ENCODE assay signal across 8 cellular contexts in genomic region chr1:172443666-172444453, GRCh38. TPM values are rescaled to one million over a fixed set of nuclear protein-coding genes. Genes with fewer than 3 reads are reported as not detected.
DNase-seq lines count a peak whose midpoint lies in the region; ATAC-seq and TF ChIP-seq lines count a peak whose summit lies in the region.

Gene PIGC, minus strand, starts transcription at chr1:172444069. Its CDS starts 1,447 bp downstream, at chr1:172442622.

- peaks cover 33% of the 10 kb centered on the region for H3K4me1 Mint-ChIP-seq in activated naive CD8-positive, alpha-beta T cell treated with anti-CD3 and anti-CD28 coated beads, Interleukin-2, amount 50 U/mL, for 24 hours

- TF ChIP-seq CTCF in GM12874 (IDR thresholded peaks at IDR 0.05; ENCODE audit: insufficient read depth, low read depth, low read length) = peak; percentile 91
- TF ChIP-seq CTCF in heart right ventricle (IDR thresholded peaks at IDR 0.05) = peak; percentile 78 to 97 (median 87)
- TF ChIP-seq CTCF in upper lobe of left lung (IDR thresholded peaks at IDR 0.05) = peak; percentile 81 to 92 (median 90)

- H3K9me3 Mint-ChIP-seq in activated naive CD8-positive, alpha-beta T cell treated with anti-CD3 and anti-CD28 coated beads, Interleukin-2, amount 50 U/mL, for 24 hours = no peaks in the 10 kb centered on the region

- H3K27me3 ChIP-seq in heart right ventricle (no peaks in the 10 kb centered on the region), upper lobe of left lung (no peaks in the 10 kb centered on the region)

- no peaks in the 10 kb centered on the region for H3K27me3 Mint-ChIP-seq in activated naive CD8-positive, alpha-beta T cell treated with anti-CD3 and anti-CD28 coated beads, Interleukin-2, amount 50 U/mL, for 24 hours

- intact Hi-C loops in heart right ventricle (cut with DNase I) (loop anchor here in 4 of 10 donors (5.0 to 10.0 kb wide), 4 partner anchors 352 to 649 kb away; no protein-coding TSS in a partner anchor), posterior cingulate gyrus (cut with DNase I) (loop anchor here (1.0 to 2.0 kb wide), 2 partner anchors 89 to 442 kb away; partner anchors contain the start of gene SUCO)

- H3K36me3 Mint-ChIP-seq in activated naive CD8-positive, alpha-beta T cell treated with anti-CD3 and anti-CD28 coated beads, Interleukin-2, amount 50 U/mL, for 24 hours (ENCODE audit: low read depth) = peaks cover 24% of the 10 kb centered on the region

- H3K4me3 ChIP-seq in heart right ventricle (peak within 1 kb of the TSS; percentile 76 to 99 (median 96)), upper lobe of left lung (peak within 1 kb of the TSS; percentile 46 to 98 (median 88))

- TF ChIP-seq EP300 in upper lobe of left lung (IDR thresholded peaks at IDR 0.05) = no peak

- H3K4me3 Mint-ChIP-seq in activated naive CD8-positive, alpha-beta T cell treated with anti-CD3 and anti-CD28 coated beads, Interleukin-2, amount 50 U/mL, for 24 hours = peak within 1 kb of the TSS; percentile 92

- peaks cover 3 to 25% (median 12%) of the 10 kb centered on the region in 9 donors for H3K4me1 ChIP-seq in heart right ventricle
- peaks cover 9 to 31% (median 19%) of the 10 kb centered on the region in 4 donors for H3K4me1 ChIP-seq in upper lobe of left lung

- H3K27ac Mint-ChIP-seq in activated naive CD8-positive, alpha-beta T cell treated with anti-CD3 and anti-CD28 coated beads, Interleukin-2, amount 50 U/mL, for 24 hours = peak within 1 kb of the TSS; percentile 90

- 5 to 6% methylated on average over 43 of the region's 43 CpGs for WGBS in heart right ventricle, 2 donors
- WGBS in upper lobe of left lung, 2 donors = 9 to 23% methylated on average over 15 to 38 of the region's 43 CpGs

- ATAC-seq in HG02763 (IDR thresholded peaks at IDR 0.05; ENCODE audit: unreplicated experiment) (peak; percentile 99), heart right ventricle (peak; percentile 99 to 100 (median 99)), upper lobe of left lung (ENCODE audit: low FRiP score in 2 of 2) (peak; percentile 97 to 100)
- ATAC-seq in activated naive CD8-positive, alpha-beta T cell treated with anti-CD3 and anti-CD28 coated beads, Interleukin-2, amount 50 U/mL, for 24 hours = peak; percentile 99

- H3K36me3 ChIP-seq in heart right ventricle = peaks cover 0 to 20% (median 0%) of the 10 kb centered on the region in 9 donors
- H3K36me3 ChIP-seq in upper lobe of left lung = no peaks in the 10 kb centered on the region

- peak; percentile 39 for DNase-seq in NCI-H1417 treated with DMSO at 0.1 percent for 48 hours (lab: John Stamatoyannopoulos, UW)
- peak; percentile 88 for DNase-seq in SW480 (ENCODE audit: low spot score)
- DNase-seq in activated naive CD8-positive, alpha-beta T cell treated with anti-CD3 and anti-CD28 coated beads, Interleukin-2, amount 50 U/mL, for 24 hours = peak; percentile 96
- peak; percentile 90 to 92 for DNase-seq in heart right ventricle
- DNase-seq in posterior cingulate gyrus = peak; percentile 86 to 99 (median 92)
- DNase-seq in upper lobe of left lung = peak; percentile 93 to 95

- H3K9me3 ChIP-seq in heart right ventricle (no peaks in the 10 kb centered on the region), upper lobe of left lung (no peaks in the 10 kb centered on the region)

- peak within 1 kb of the TSS in 9 of 10 donors; percentile 79 to 96 (median 83) for H3K27ac ChIP-seq in heart right ventricle
- peak within 1 kb of the TSS; percentile 82 to 92 (median 86) for H3K27ac ChIP-seq in upper lobe of left lung

- TF ChIP-seq POLR2A in upper lobe of left lung (IDR thresholded peaks at IDR 0.05) = peak in 2 of 4 donors; percentile 59 to 63

RNA-seq across cellular contexts. Expression of gene PIGC, which starts in this region (rescaled TPM):
- 10 to 100 TPM in 8 of 10 donors, 1 to 10 TPM in 2; 9.3 to 14.5 (median 13.0) TPM for total RNA-seq in heart right ventricle
- polyA plus RNA-seq in heart right ventricle = 10 to 100 TPM; 17.1 to 21.2 TPM
- 10 to 100 TPM in 5 of 6 donors, 1 to 10 TPM in 1; 5.9 to 23.4 (median 19.3) TPM for total RNA-seq in upper lobe of left lung

Comparison
In these comparisons a context has a peak if more than half of its experiments do, and no peak if none do; other contexts are left out.
1. Peak in every context shown above with its lines: DNase-seq, ATAC-seq, H3K4me3 ChIP-seq and H3K27ac ChIP-seq.
2. DNase-seq: peak in every context shown above with its lines; median percentile 96 in activated naive CD8-positive, alpha-beta T cell treated with anti-CD3 and anti-CD28 coated beads, Interleukin-2, amount 50 U/mL, for 24 hours; 94 in upper lobe of left lung; 92 in posterior cingulate gyrus; 91 in heart right ventricle; 88 in SW480; 39 in NCI-H1417 treated with DMSO at 0.1 percent for 48 hours.